In the genomic region with DNA sequence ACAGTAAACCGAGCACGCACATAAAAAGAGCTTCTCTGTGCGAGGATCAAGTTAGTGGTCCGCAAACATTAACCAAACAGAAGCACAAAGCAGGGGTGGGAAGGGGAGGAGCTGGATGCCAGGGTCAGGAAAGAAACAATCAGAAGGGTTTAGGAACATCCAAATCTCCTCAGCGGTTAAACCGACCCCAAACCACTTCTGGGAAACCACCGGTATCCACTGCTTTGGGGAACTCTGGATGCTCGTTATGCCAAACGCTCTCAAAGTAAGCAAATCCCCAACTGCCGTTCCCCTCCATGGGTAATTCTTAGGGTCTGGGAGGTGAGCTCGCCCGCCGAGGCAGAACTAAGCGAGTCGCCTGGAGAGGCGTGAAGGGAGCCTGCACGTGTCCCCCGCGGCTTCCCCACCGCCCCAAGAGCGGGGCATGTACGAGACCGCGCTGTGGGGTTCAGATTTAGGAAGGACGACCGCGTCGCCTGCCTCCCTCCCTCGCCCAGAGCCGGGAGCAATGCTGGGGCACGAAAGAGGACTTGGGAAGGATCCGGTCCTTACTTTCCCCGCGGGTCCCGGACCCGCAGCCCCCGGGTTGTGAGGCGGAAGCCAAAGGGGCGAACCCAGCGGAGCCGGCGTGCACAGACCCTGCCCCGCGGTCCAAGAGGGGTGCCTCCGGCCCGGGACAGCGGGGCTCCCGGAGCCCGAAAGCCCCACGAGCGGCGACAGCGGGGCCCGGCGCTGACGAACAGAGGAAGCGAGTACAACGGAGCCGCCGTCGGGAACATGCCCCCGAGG, we compare ENCODE assay signal across 8 cellular contexts. TPM values are rescaled to one million over a fixed set of nuclear protein-coding genes. Genes with fewer than 3 reads are reported as not detected.
DNase-seq lines count a peak whose midpoint lies in the region; ATAC-seq, FAIRE-seq and TF ChIP-seq lines count a peak whose summit lies in the region.

No MANE protein-coding gene starts in this region.

- H3K4me3 Mint-ChIP-seq in T-helper 2 cell treated with Interferon-gamma antibody and Interleukin-4, amounts not matched to agents 5 μg/mL and 100 μg/mL, for 36 hours, result peak overlapping the region; percentile 95

- ATAC-seq in GM18868 (IDR thresholded peaks at IDR 0.05; ENCODE audit: unreplicated experiment) (peak; percentile 6), HG03439 (IDR thresholded peaks at IDR 0.05; ENCODE audit: unreplicated experiment) (peak; percentile 4), left colon (peak; percentile 8)

- no peaks in the 10 kb centered on the region for H3K36me3 ChIP-seq in bronchial epithelial cell (ENCODE audit: control insufficient read depth, insufficient read depth, low read length)

- no peaks in the 10 kb centered on the region for H3K27me3 Mint-ChIP-seq in T-helper 2 cell treated with Interferon-gamma antibody and Interleukin-4, amounts not matched to agents 5 μg/mL and 100 μg/mL, for 36 hours (ENCODE audit: low read depth)

- no peak for TF ChIP-seq CTCF in bronchial epithelial cell (IDR thresholded peaks at IDR 0.05; ENCODE audit: insufficient read depth, low read length, severe bottlenecking)

- H3K4me1 Mint-ChIP-seq in T-helper 2 cell treated with Interferon-gamma antibody and Interleukin-4, amounts not matched to agents 5 μg/mL and 100 μg/mL, for 36 hours (ENCODE audit: low read depth), result peaks cover 13% of the 10 kb centered on the region

- no peaks in the 10 kb centered on the region for H3K9me3 Mint-ChIP-seq in T-helper 2 cell treated with Interferon-gamma antibody and Interleukin-4, amounts not matched to agents 5 μg/mL and 100 μg/mL, for 36 hours

- H3K36me3 Mint-ChIP-seq in T-helper 2 cell treated with Interferon-gamma antibody and Interleukin-4, amounts not matched to agents 5 μg/mL and 100 μg/mL, for 36 hours (ENCODE audit: low read depth), result peaks cover 5% of the 10 kb centered on the region

- peak overlapping the region; percentile 57 for H3K4me3 ChIP-seq in bronchial epithelial cell (ENCODE audit: low read depth, low read length)

- FAIRE-seq in bronchial epithelial cell (lab: Jason Lieb, UNC), result no peak

- DNase-seq in ACHN, result peak; percentile 65
- peak; percentile 26 for DNase-seq in T-helper 2 cell treated with Interferon-gamma antibody and Interleukin-4, amounts not matched to agents 5 μg/mL and 100 μg/mL, for 36 hours (ENCODE audit: low spot score)
- DNase-seq in bronchial epithelial cell (ENCODE audit: low read depth), result peak; percentile 29
- DNase-seq in left colon, result peak in 1 of 2 donors; percentile 53
- DNase-seq in stimulated activated CD4-positive, alpha-beta T cell treated with anti-CD3 and anti-CD28 coated beads, Interleukin-4, amount 100 ng/mL, for 24 hours, result peak; percentile 30
- DNase-seq in NK-92 treated with Interleukin-12 subunit alpha and Interleukin-12 subunit beta, amount 100 ng/mL, for 24 hours (lab: John Stamatoyannopoulos, UW), result no peak

- intact Hi-C loops in left colon (cut with DNase I, micrococcal nuclease), result no loop called here

- in situ Hi-C loops in ACHN (cut with HindIII; ENCODE audit: low pct_ligation_motif_present, low pct_unique_long_range_greater_than_20kb, low sequenced_read_pairs), result no loop called here

- H3K27ac Mint-ChIP-seq in T-helper 2 cell treated with Interferon-gamma antibody and Interleukin-4, amounts not matched to agents 5 μg/mL and 100 μg/mL, for 36 hours, result peak overlapping the region; percentile 88

- H3K27me3 ChIP-seq in bronchial epithelial cell (ENCODE audit: control insufficient read depth, insufficient read depth, low read length), result no peaks in the 10 kb centered on the region

RNA-seq across cellular contexts. Expression of gene SBNO1, which starts 0.7 kb away (rescaled TPM):
- total RNA-seq in bronchial epithelial cell (20.2 and 26.1 TPM in 2 replicates), left colon (10 to 100 TPM; 28.3 to 31.0 TPM)

RNA-seq across cellular contexts. Expression of gene KMT5A, which starts 20.0 kb away (rescaled TPM):
- 36.3 and 39.0 TPM in 2 replicates for total RNA-seq in bronchial epithelial cell
- total RNA-seq in left colon, result 10 to 100 TPM; 38.3 to 52.0 TPM
